Comparison of ENCODE assay signal across 8 cellular contexts in the genomic region with DNA sequence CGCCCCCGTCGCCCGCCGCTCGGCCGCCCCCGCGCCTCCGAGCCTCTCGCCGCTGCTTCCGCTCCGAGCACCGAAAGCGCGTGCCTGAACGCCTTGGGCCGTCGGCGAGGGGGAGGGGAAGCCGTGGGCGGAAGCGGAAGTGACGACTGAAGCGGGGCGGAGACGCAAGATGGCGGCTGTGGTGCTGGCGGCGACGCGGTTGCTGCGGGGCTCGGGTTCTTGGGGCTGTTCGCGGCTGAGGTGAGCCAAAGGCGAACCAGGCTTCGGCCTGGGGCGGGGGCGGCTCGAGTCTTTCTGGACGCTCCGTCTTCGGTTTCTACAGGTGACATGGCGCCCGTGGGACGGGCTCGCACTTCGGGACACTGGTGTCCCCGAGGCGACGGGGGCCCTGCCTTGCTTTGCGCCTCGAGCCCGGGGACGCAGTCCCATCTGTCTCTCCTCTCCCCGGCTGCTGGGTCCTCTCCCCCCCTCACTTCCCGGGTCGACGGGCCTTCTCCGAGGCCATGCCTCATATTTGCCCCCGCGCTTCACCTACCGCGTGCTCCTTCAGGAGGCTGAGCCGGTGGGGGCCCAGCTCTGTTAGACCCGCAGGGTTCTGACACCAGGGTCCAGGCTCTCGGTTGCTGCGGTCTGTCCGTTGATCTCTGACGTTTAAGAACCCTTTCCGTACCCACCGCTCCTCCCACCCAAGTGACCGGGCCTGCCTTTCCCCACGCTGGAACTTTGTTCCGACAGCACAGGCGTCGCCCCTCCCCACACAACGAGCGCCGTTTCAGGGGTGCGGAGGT. TPM values are rescaled to one million over a fixed set of nuclear protein-coding genes. Genes with fewer than 3 reads are reported as not detected.
DNase-seq lines count a peak whose midpoint lies in the region; ATAC-seq and TF ChIP-seq lines count a peak whose summit lies in the region.

A gene with protein sequence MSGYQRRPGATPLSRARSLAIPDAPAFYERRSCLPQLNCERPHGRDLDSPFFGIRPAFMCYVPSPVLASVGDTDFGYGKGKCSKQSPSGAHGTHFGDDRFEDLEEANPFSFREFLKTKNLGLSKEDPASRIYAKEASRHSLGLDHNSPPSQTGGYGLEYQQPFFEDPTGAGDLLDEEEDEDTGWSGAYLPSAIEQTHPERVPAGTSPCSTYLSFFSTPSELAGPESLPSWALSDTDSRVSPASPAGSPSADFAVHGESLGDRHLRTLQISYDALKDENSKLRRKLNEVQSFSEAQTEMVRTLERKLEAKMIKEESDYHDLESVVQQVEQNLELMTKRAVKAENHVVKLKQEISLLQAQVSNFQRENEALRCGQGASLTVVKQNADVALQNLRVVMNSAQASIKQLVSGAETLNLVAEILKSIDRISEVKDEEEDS (minus strand): TSS at position 115 of the 788 bp plus-strand sequence. CDS start 217 bp downstream, outside the sequence.
A gene with protein sequence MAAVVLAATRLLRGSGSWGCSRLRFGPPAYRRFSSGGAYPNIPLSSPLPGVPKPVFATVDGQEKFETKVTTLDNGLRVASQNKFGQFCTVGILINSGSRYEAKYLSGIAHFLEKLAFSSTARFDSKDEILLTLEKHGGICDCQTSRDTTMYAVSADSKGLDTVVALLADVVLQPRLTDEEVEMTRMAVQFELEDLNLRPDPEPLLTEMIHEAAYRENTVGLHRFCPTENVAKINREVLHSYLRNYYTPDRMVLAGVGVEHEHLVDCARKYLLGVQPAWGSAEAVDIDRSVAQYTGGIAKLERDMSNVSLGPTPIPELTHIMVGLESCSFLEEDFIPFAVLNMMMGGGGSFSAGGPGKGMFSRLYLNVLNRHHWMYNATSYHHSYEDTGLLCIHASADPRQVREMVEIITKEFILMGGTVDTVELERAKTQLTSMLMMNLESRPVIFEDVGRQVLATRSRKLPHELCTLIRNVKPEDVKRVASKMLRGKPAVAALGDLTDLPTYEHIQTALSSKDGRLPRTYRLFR (plus strand): TSS at position 159 of the 788 bp plus-strand sequence. CDS start 11 bp downstream, at position 170.

- DNase-seq in NCI-H146 treated with DMSO at 0.1 percent for 48 hours (lab: John Stamatoyannopoulos, UW; ENCODE audit: unreplicated experiment): peak; percentile 30
- DNase-seq in amniotic epithelial cell (ENCODE audit: low read depth): peak; percentile 80
- peak; percentile 95 for DNase-seq in left cardiac atrium
- DNase-seq in posterior cingulate gyrus: peak; percentile 85 to 99 (median 94)
- DNase-seq in transverse colon: peak; percentile 96

- H3K27me3 ChIP-seq in transverse colon: no peaks in the 10 kb centered on the region

- peaks cover 20 to 26% (median 21%) of the 10 kb centered on the region in 4 donors for H3K4me1 ChIP-seq in transverse colon

- peak within 1 kb of the TSS; percentile 85 for H3K27ac Mint-ChIP-seq in T-helper 1 cell treated with Interleukin-12 subunit alpha and Interleukin-12 subunit beta and Interleukin-4 antibody, amounts not matched to agents 30 μg/mL and 1 μg/mL, for 36 hours

- no peaks in the 10 kb centered on the region for H3K9me3 Mint-ChIP-seq in T-helper 1 cell treated with Interleukin-12 subunit alpha and Interleukin-12 subunit beta and Interleukin-4 antibody, amounts not matched to agents 30 μg/mL and 1 μg/mL, for 36 hours

- peaks cover 4% of the 10 kb centered on the region for H3K27me3 Mint-ChIP-seq in T-helper 1 cell treated with Interleukin-12 subunit alpha and Interleukin-12 subunit beta and Interleukin-4 antibody, amounts not matched to agents 30 μg/mL and 1 μg/mL, for 36 hours (ENCODE audit: low read depth)

- WGBS in transverse colon (ENCODE audit: low coverage in 1 of 2), 2 donors: 0 to 20% methylated on average over 1 to 41 of the region's 83 CpGs

- H3K4me3 ChIP-seq in GM12875 (ENCODE audit: low read depth, low read length) (peak within 1 kb of the TSS; percentile 90), transverse colon (peak within 1 kb of the TSS; percentile 84 to 99 (median 96))

- peak; percentile 89 for ATAC-seq in HG02798 (IDR thresholded peaks at IDR 0.05; ENCODE audit: poor library complexity, unreplicated experiment)
- ATAC-seq in left cardiac atrium: peak; percentile 93 to 95

- H3K4me1 Mint-ChIP-seq in T-helper 1 cell treated with Interleukin-12 subunit alpha and Interleukin-12 subunit beta and Interleukin-4 antibody, amounts not matched to agents 30 μg/mL and 1 μg/mL, for 36 hours (ENCODE audit: low read depth): peaks cover 38% of the 10 kb centered on the region

- H3K9me3 ChIP-seq in transverse colon: no peaks in the 10 kb centered on the region

- H3K4me3 Mint-ChIP-seq in T-helper 1 cell treated with Interleukin-12 subunit alpha and Interleukin-12 subunit beta and Interleukin-4 antibody, amounts not matched to agents 30 μg/mL and 1 μg/mL, for 36 hours: peak within 1 kb of the TSS; percentile 94

- intact Hi-C loops in left cardiac atrium (cut with DNase I) (no loop called here), posterior cingulate gyrus (cut with DNase I) (loop anchor here (1.0 to 5.0 kb wide), 2 partner anchors 10 to 72 kb away; a partner anchor contains a TSS), transverse colon (cut with DNase I; ENCODE audit: low total_unique reads) (no loop called here)

- in situ Hi-C loops in transverse colon (cut with MboI; ENCODE audit: low pct_ligation_motif_present in 1 of 4, low pct_unique_long_range_greater_than_20kb in 1 of 4, low sequenced_read_pairs in 3 of 4): no loop called here

- peaks cover 41% of the 10 kb centered on the region for H3K36me3 Mint-ChIP-seq in T-helper 1 cell treated with Interleukin-12 subunit alpha and Interleukin-12 subunit beta and Interleukin-4 antibody, amounts not matched to agents 30 μg/mL and 1 μg/mL, for 36 hours (ENCODE audit: low read depth)

- peak; percentile 9 for TF ChIP-seq EP300 in transverse colon (IDR thresholded peaks at IDR 0.05; ENCODE audit: low read depth)

- peak; percentile 89 for TF ChIP-seq POLR2A in transverse colon (IDR thresholded peaks at IDR 0.05)

- TF ChIP-seq CTCF in GM12875 (IDR thresholded peaks at IDR 0.05; ENCODE audit: borderline replicate concordance, insufficient read depth, low read depth, low read length): no peak
- TF ChIP-seq CTCF in transverse colon (IDR thresholded peaks at IDR 0.05): no peak

- H3K27ac ChIP-seq in transverse colon: peak within 1 kb of the TSS; percentile 84 to 91 (median 90)

- H3K36me3 ChIP-seq in transverse colon: peaks cover 0 to 37% (median 11%) of the 10 kb centered on the region in 4 donors

RNA-seq across cellular contexts. Expression of the first gene that starts in this region (rescaled TPM):
- total RNA-seq in left cardiac atrium: 10 to 100 TPM; 18.1 to 26.6 TPM
- total RNA-seq in transverse colon: 10 to 100 TPM; 23.6 to 74.6 (median 40.9) TPM

RNA-seq across cellular contexts. Expression of the second gene that starts in this region (rescaled TPM):
- total RNA-seq in left cardiac atrium (10 to 100 TPM; 49.4 to 66.1 TPM), transverse colon (10 to 100 TPM; 24.3 to 61.3 (median 45.8) TPM)

Comparison
In these comparisons a context has a peak if more than half of its experiments do, and no peak if none do; other contexts are left out.
1. Peak in every context shown above with its lines: DNase-seq, ATAC-seq, H3K4me3 ChIP-seq and H3K27ac ChIP-seq.
2. DNase-seq: peak in every context shown above with its lines; median percentile 96 in transverse colon; 95 in left cardiac atrium; 94 in posterior cingulate gyrus; 80 in amniotic epithelial cell; 30 in NCI-H146 treated with DMSO at 0.1 percent for 48 hours.